Comparison of ENCODE assay signal across 12 cellular contexts in the genomic region with DNA sequence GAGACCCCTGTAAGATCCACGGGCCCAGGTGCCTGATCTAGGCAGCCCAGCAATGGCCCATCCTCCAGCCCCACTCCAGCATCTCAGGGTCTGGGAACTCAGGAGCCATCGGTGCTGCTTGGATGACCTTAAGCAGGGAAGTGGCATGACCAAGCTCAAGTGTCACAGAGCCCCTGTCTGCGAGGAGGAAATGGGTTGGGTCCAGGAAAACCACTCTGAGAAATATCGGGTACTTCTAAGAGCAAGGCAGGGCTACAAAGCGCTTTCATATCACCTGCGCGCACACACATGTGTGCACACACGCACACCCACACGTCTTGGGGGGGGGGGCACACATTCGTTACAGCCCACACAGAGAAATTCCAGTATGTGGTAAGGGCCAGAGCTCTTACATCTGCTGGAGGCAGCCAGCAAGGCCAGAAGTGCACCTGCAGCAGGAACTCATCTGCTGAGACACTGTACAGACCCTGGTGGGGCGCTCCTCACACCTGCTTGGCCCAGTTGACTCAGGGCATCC. TPM values are rescaled to one million over a fixed set of nuclear protein-coding genes. Genes with fewer than 3 reads are reported as not detected.
DNase-seq lines count a peak whose midpoint lies in the region; ATAC-seq, FAIRE-seq and TF ChIP-seq lines count a peak whose summit lies in the region.
"Had no signal": no experiment of that assay in that cellular context is flagged by ENCODE, and none has a peak within 500 bp of the region (broad histone marks: within the 10 kb centered on the region; RNA-seq: fewer than 3 reads in every experiment).

No MANE protein-coding gene starts in this region.

- no peaks in the 10 kb centered on the region for H3K9me3 ChIP-seq in K562 (replicated peaks; ENCODE audit: control insufficient read depth, insufficient read depth, low read depth, low read length)
- no peaks in the 10 kb centered on the region for H3K9me3 ChIP-seq in PC-3 (ENCODE audit: low read length)
- H3K9me3 ChIP-seq: breast epithelium had no signal

- TF ChIP-seq CTCF in GM13976 (IDR thresholded peaks at IDR 0.05; ENCODE audit: borderline replicate concordance, control extremely low read depth, extremely low read depth, insufficient read depth, missing control alignments), result peak; percentile 3
- no peak for TF ChIP-seq CTCF in K562 (IDR thresholded peaks at IDR 0.05 in 2 of 3, conservative IDR thresholded peaks at IDR 0.05 in 1 of 3; ENCODE audit: insufficient read depth in 2 of 3, low read depth in 1 of 3, low read length in 3 of 3)
- TF ChIP-seq CTCF in PC-3 (conservative IDR thresholded peaks at IDR 0.05; ENCODE audit: low read depth, low read length), result no peak

- no peak for FAIRE-seq in K562 (lab: Jason Lieb, UNC)

- no peaks in the 10 kb centered on the region for H3F3A ChIP-seq in PC-3 (ENCODE audit: low read length, unreplicated experiment)

- no peak for TF ChIP-seq POLR2A in K562 (conservative IDR thresholded peaks at IDR 0.05)

- DNase-seq in GM13976 (ENCODE audit: low spot score) (no peak), K562 (ENCODE audit: extremely low read depth in 1 of 4, low spot score in 3 of 4) (no peak), C1 segment of cervical spinal cord (lab: John Stamatoyannopoulos, UW) (no peak), PC-3 (no peak)
- DNase-seq in activated CD4-positive, alpha-beta T cell treated with anti-CD3 and anti-CD28 coated beads, Interleukin-2, amount 50 U/mL, for 4 hours, result peak; percentile 55 to 66
- peak; percentile 6 for DNase-seq in stimulated activated CD8-positive, alpha-beta memory T cell treated with anti-CD3 and anti-CD28 coated beads, Interleukin-12 subunit alpha, Interleukin-12 subunit beta, amount 100 ng/mL, for 1 hour (ENCODE audit: low read depth)
- DNase-seq: COR-L47, NCI-H187 treated with DMSO at 0.1 percent for 48 hours had no signal

- peak overlapping the region in 1 of 2 experiments; percentile 57; a peak in 2 of 4 replicates for H3K9ac ChIP-seq in K562 (ENCODE audit: insufficient read depth in 1 of 2, low read depth in 2 of 2, low read length in 2 of 2)
- no peak overlapping the region for H3K9ac ChIP-seq in PC-3 (ENCODE audit: low read length)

- intact Hi-C loops in K562 (cut with micrococcal nuclease), result no loop called here
- intact Hi-C loops in PC-3 (cut with micrococcal nuclease), result no loop called here

- CTCF ChIA-PET in K562 (lab: Yijun Ruan, JAX; ENCODE audit: low intra/inter-chr PET ratio) (no interaction called here), PC-3 (lab: Charles Lee) (no interaction called here)

- no peaks in the 10 kb centered on the region for H3K9me2 ChIP-seq in PC-3 (replicated peaks; ENCODE audit: low read length)

- H3K9me1 ChIP-seq in K562 (ENCODE audit: control insufficient read depth, insufficient read depth, low read length), result no peaks in the 10 kb centered on the region

- WGBS in K562 (ENCODE audit: insufficient coverage, low coverage, missing lambda C conversion rate), result 45% methylated on average over 10 of the region's 11 CpGs

- no peaks in the 10 kb centered on the region for H3K79me2 ChIP-seq in K562 (ENCODE audit: control insufficient read depth, insufficient read depth, low read length)
- H3K79me2 ChIP-seq in PC-3 (ENCODE audit: low read length), result no peaks in the 10 kb centered on the region

- no peak overlapping the region for H2AFZ ChIP-seq in K562 (ENCODE audit: low read depth, low read length)
- no peak overlapping the region for H2AFZ ChIP-seq in PC-3 (ENCODE audit: low read length)

- H4K20me1 ChIP-seq in K562 (replicated peaks; ENCODE audit: control insufficient read depth, insufficient read depth, low read length) (no peaks in the 10 kb centered on the region), PC-3 (ENCODE audit: low read length) (no peaks in the 10 kb centered on the region)

- in situ Hi-C loops in GM13976 (cut with MboI; ENCODE audit: low sequenced_read_pairs, unreplicated experiment) (no loop called here), K562 (cut with MboI) (no loop called here)

- TF ChIP-seq RAD21 in K562 (CRISPR knock-in tag; conservative IDR thresholded peaks at IDR 0.05 in 1 of 2, IDR thresholded peaks at IDR 0.05 in 1 of 2), result no peak

- ATAC-seq in K562 (peak; percentile 60), GM21528 (IDR thresholded peaks at IDR 0.05; ENCODE audit: low FRiP score, unreplicated experiment) (no peak), HG03565 (IDR thresholded peaks at IDR 0.05; ENCODE audit: unreplicated experiment) (no peak), PC-3 (no peak)

- H3K27me3 ChIP-seq in K562 (ENCODE audit: control insufficient read depth in 2 of 2, insufficient read depth in 2 of 2, low read length in 2 of 2) (no peaks in the 10 kb centered on the region), PC-3 (ENCODE audit: low read length) (no peaks in the 10 kb centered on the region)
- H3K27me3 ChIP-seq: breast epithelium had no signal

- POLR2A ChIA-PET in K562 (lab: Yijun Ruan, JAX) (interaction anchor here (0.6 kb wide), 1 partner anchor 18 kb away, joined by 5 read pairs; no protein-coding TSS in a partner anchor), PC-3 (lab: Charles Lee; ENCODE audit: unreplicated experiment) (no interaction called here)

- BruUV-seq in K562 (replicated peaks; lab: Mats Ljungman, UMichigan), result no TSS peak
- no TSS peak for BruUV-seq in PC-3 (replicated peaks; lab: Mats Ljungman, UMichigan)

- TF ChIP-seq EP300 in K562 (IDR thresholded peaks at IDR 0.05; ENCODE audit: low read length), result no peak

- H3K4me2 ChIP-seq in K562 (ENCODE audit: insufficient read depth, low read length) (no peak overlapping the region), PC-3 (ENCODE audit: low read length) (no peak overlapping the region)

- no peaks in the 10 kb centered on the region; a peak in 1 of 5 replicates for H3K4me1 ChIP-seq in K562 (replicated peaks in 1 of 2; ENCODE audit: control insufficient read depth in 2 of 2, insufficient read depth in 2 of 2, low read length in 2 of 2)
- H3K4me1 ChIP-seq in PC-3 (ENCODE audit: insufficient read depth, low read length), result no peaks in the 10 kb centered on the region
- H3K4me1 ChIP-seq: breast epithelium had no signal

- H3K4me3 ChIP-seq in K562 (no peak overlapping the region), PC-3 (ENCODE audit: low read length) (no peak overlapping the region)
- H3K4me3 ChIP-seq: breast epithelium had no signal

- H3K36me3 ChIP-seq in K562 (ENCODE audit: control insufficient read depth, insufficient read depth, low read length), result no peaks in the 10 kb centered on the region
- no peaks in the 10 kb centered on the region for H3K36me3 ChIP-seq in PC-3 (ENCODE audit: low read depth, low read length)
- H3K36me3 ChIP-seq: breast epithelium had no signal

- H3K27ac ChIP-seq in K562 (ENCODE audit: extremely low read depth, low read depth, low read length) (no peak overlapping the region), PC-3 (ENCODE audit: low read length) (no peak overlapping the region)
- H3K27ac ChIP-seq: breast epithelium, HL-60 had no signal

TF ChIP-seq in K562, 482 proteins besides CTCF, POLR2A, EP300 and RAD21:
- TF ChIP-seq ZNF316 (IDR thresholded peaks at IDR 0.05), result no peak
- TF ChIP-seq, protein P1, sequence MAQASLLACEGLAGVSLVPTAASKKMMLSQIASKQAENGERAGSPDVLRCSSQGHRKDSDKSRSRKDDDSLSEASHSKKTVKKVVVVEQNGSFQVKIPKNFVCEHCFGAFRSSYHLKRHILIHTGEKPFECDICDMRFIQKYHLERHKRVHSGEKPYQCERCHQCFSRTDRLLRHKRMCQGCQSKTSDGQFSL (CRISPR knock-in tag; IDR thresholded peaks at IDR 0.05), result peak; percentile 51; the same call in 1 of the 2 replicates
- TF ChIP-seq, protein P1 (tag; IDR thresholded peaks at IDR 0.05), result no peak

RNA-seq across cellular contexts. Expression of a gene that starts 32.6 kb away (rescaled TPM):
- total RNA-seq in K562 (2011; cell fraction: chromatin; rRNA removed; ENCODE audit: low replicate concordance), result 1.5 and 3.2 TPM in 2 replicates
- 2.8 and 3.0 TPM in 2 replicates for total RNA-seq in K562 (2011; cell fraction: nucleolus; rRNA removed)
- 3.4 and 4.1 TPM in 2 replicates for total RNA-seq in K562 (2011; cell fraction: nucleoplasm; rRNA removed)
- total RNA-seq in K562 (2014; rRNA removed) (0.20 and 0.27 TPM in 2 replicates), K562 (2014; rRNA removed; fragmentation: Illumina TruSeq; extraction: Trizol) (0.16 and 0.36 TPM in 2 replicates), K562 (2015; rRNA removed; fragmentation: Illumina TruSeq; extraction: Trizol) (0.23 and 0.25 TPM in 2 replicates), K562 (2021) (0.22 and 0.71 TPM in 2 replicates), PC-3 (2014; rRNA removed) (4.1 and 5.4 TPM in 2 replicates)
- polyA plus RNA-seq in K562 (2011; rRNA removed) (0.39 and 0.63 TPM in 2 replicates), K562 (2014; fragmentation: Illumina TruSeq; extraction: Trizol) (0.19 and 0.42 TPM in 2 replicates), K562 (2014; fragmentation: Nextera tagmentation; extraction: Ambion mirVana) (under 1 TPM in 1 of 2 experiments, not detected in 1; 0.03 TPM), K562 (2014; rRNA removed) (0.25 and 0.46 TPM in 2 replicates)
- polyA plus RNA-seq in K562 (2011; cell fraction: cytosol; rRNA removed), result 0.31 and 0.60 TPM in 2 replicates
- 1.6 and 2.8 TPM in 2 replicates for polyA plus RNA-seq in K562 (2011; cell fraction: nucleus; rRNA removed)
- polyA plus RNA-seq in K562 (2012), result 0.17 and 1.2 TPM in 2 replicates
- polyA minus RNA-seq in K562 (2011; rRNA and poly(A)+ RNA removed), result 0.21 and 0.67 TPM in 2 replicates
- 0.38 TPM in 1 of 2 replicates, not detected in the other for polyA minus RNA-seq in K562 (2011; cell fraction: cytosol; rRNA and poly(A)+ RNA removed)
- polyA minus RNA-seq in K562 (2011; cell fraction: nucleus; rRNA and poly(A)+ RNA removed), result 1.00 and 1.9 TPM in 2 replicates

Comparison
In these comparisons a context has a peak if more than half of its experiments do, and no peak if none do; other contexts are left out.
1. DNase-seq: peak in activated CD4-positive, alpha-beta T cell treated with anti-CD3 and anti-CD28 coated beads, Interleukin-2, amount 50 U/mL, for 4 hours (2 of 2) and stimulated activated CD8-positive, alpha-beta memory T cell treated with anti-CD3 and anti-CD28 coated beads, Interleukin-12 subunit alpha, Interleukin-12 subunit beta, amount 100 ng/mL, for 1 hour (single experiment); none in GM13976 (single experiment), K562 (0 of 4), C1 segment of cervical spinal cord (0 of 14) and PC-3 (single experiment).